ENCODE assay signal across 26 cellular contexts in genomic region chr18:48473816-48474215, GRCh38.
"Had no signal": no experiment of that assay in that cellular context is flagged by ENCODE, and none has a peak within 500 bp of the region (broad histone marks: within the 10 kb centered on the region; RNA-seq: fewer than 3 reads in every experiment).

No MANE protein-coding gene starts in this region.

- H3K27ac Mint-ChIP-seq: natural killer cell treated with Interleukin-12 subunit alpha and Interleukin-12 subunit beta and Interleukin-15 and Interleukin-18, amount 100 ng/mL, for 72 hours; nephron progenitor cell; stimulated activated effector memory CD8-positive, alpha-beta T cell treated with anti-CD3 and anti-CD28 coated beads, Interleukin-12 subunit alpha, Interleukin-12 subunit beta, amount 100 ng/mL, for 72 hours; stimulated activated naive B cell treated with anti-CD40 and anti-IgM and Interleukin-4, amounts not matched to agents 10 μg/mL and 1 μg/mL and 100 μg/mL, for 72 hours; stimulated activated naive CD8-positive, alpha-beta T cell treated with anti-CD3 and anti-CD28 coated beads, Interleukin-15, Interleukin-2, amounts not matched to agents 100 ng/mL and 50 ng/mL, for 24 hours had no signal

- H3K4me1 ChIP-seq: prostate gland, thyroid gland had no signal

- ATAC-seq: natural killer cell treated with Interleukin-12 subunit alpha and Interleukin-12 subunit beta and Interleukin-15 and Interleukin-18, amount 100 ng/mL, for 72 hours; pancreas; right cardiac atrium; right lobe of liver; stimulated activated effector memory CD8-positive, alpha-beta T cell treated with anti-CD3 and anti-CD28 coated beads, Interleukin-12 subunit alpha, Interleukin-12 subunit beta, amount 100 ng/mL, for 72 hours; stimulated activated naive B cell treated with anti-CD40 and anti-IgM and Interleukin-4, amounts not matched to agents 10 μg/mL and 1 μg/mL and 100 μg/mL, for 72 hours had no signal

- H3K9me3 Mint-ChIP-seq: natural killer cell treated with Interleukin-12 subunit alpha and Interleukin-12 subunit beta and Interleukin-15 and Interleukin-18, amount 100 ng/mL, for 72 hours; stimulated activated effector memory CD8-positive, alpha-beta T cell treated with anti-CD3 and anti-CD28 coated beads, Interleukin-12 subunit alpha, Interleukin-12 subunit beta, amount 100 ng/mL, for 72 hours; stimulated activated naive CD8-positive, alpha-beta T cell treated with anti-CD3 and anti-CD28 coated beads, Interleukin-15, Interleukin-2, amounts not matched to agents 100 ng/mL and 50 ng/mL, for 24 hours had no signal

- H3K4me3 ChIP-seq: pancreas, prostate gland, right lobe of liver, sigmoid colon, stomach, thoracic aorta, thyroid gland, tibial nerve, upper lobe of left lung, vagina had no signal

- H3K4me1 Mint-ChIP-seq: nephron progenitor cell; stimulated activated naive B cell treated with anti-CD40 and anti-IgM and Interleukin-4, amounts not matched to agents 10 μg/mL and 1 μg/mL and 100 μg/mL, for 72 hours had no signal

- H3K36me3 ChIP-seq: neutrophil, pancreas, prostate gland, right lobe of liver, sigmoid colon, stomach, thoracic aorta, thyroid gland, tibial nerve, upper lobe of left lung, vagina had no signal

- H3K27ac ChIP-seq: neutrophil, pancreas, prostate gland, right lobe of liver, sigmoid colon, stomach, thoracic aorta, thyroid gland, tibial nerve, upper lobe of left lung, vagina had no signal

- H3K27me3 ChIP-seq: neutrophil, pancreas, right lobe of liver, sigmoid colon, stomach, thyroid gland, tibial nerve, upper lobe of left lung, vagina had no signal

- H3K36me3 Mint-ChIP-seq: natural killer cell treated with Interleukin-12 subunit alpha and Interleukin-12 subunit beta and Interleukin-15 and Interleukin-18, amount 100 ng/mL, for 72 hours; stimulated activated effector memory CD8-positive, alpha-beta T cell treated with anti-CD3 and anti-CD28 coated beads, Interleukin-12 subunit alpha, Interleukin-12 subunit beta, amount 100 ng/mL, for 72 hours; stimulated activated naive B cell treated with anti-CD40 and anti-IgM and Interleukin-4, amounts not matched to agents 10 μg/mL and 1 μg/mL and 100 μg/mL, for 72 hours had no signal

- H3K9me3 ChIP-seq: neutrophil, pancreas, prostate gland, right lobe of liver, sigmoid colon, thoracic aorta, thyroid gland, upper lobe of left lung, vagina had no signal

- DNase-seq: nephron progenitor cell; nucleus accumbens; pancreas; retina; right cardiac atrium; right lobe of liver; sigmoid colon; small intestine; stimulated activated CD4-positive, alpha-beta T cell treated with anti-CD3 and anti-CD28 coated beads, Interleukin-15, amount 100 ng/mL, for 24 hours; stimulated activated CD4-positive, alpha-beta T cell treated with anti-CD3 and anti-CD28 coated beads, Interleukin-2, amount 100 ng/mL, for 24 hours; stimulated activated CD4-positive, alpha-beta T cell treated with anti-CD3 and anti-CD28 coated beads, Interleukin-2, amount 100 ng/mL, for 48 hours; stimulated activated CD4-positive, alpha-beta T cell treated with anti-CD3 and anti-CD28 coated beads, Interleukin-4, amount 100 ng/mL, for 24 hours; stimulated activated naive B cell treated with anti-CD40 and anti-IgM and Interleukin-4, amounts not matched to agents 10 μg/mL and 1 μg/mL and 100 μg/mL, for 72 hours; stimulated activated naive CD4-positive, alpha-beta T cell treated with Interleukin-2 at 50 U/mL for 16 hours; stomach; thyroid gland; upper lobe of left lung had no signal

- H3K4me3 Mint-ChIP-seq: natural killer cell treated with Interleukin-12 subunit alpha and Interleukin-12 subunit beta and Interleukin-15 and Interleukin-18, amount 100 ng/mL, for 72 hours; nephron progenitor cell; neural crest cell; stimulated activated effector memory CD8-positive, alpha-beta T cell treated with anti-CD3 and anti-CD28 coated beads, Interleukin-12 subunit alpha, Interleukin-12 subunit beta, amount 100 ng/mL, for 72 hours; stimulated activated naive B cell treated with anti-CD40 and anti-IgM and Interleukin-4, amounts not matched to agents 10 μg/mL and 1 μg/mL and 100 μg/mL, for 72 hours; stimulated activated naive CD8-positive, alpha-beta T cell treated with anti-CD3 and anti-CD28 coated beads, Interleukin-15, Interleukin-2, amounts not matched to agents 100 ng/mL and 50 ng/mL, for 24 hours had no signal
